In the genomic region with DNA sequence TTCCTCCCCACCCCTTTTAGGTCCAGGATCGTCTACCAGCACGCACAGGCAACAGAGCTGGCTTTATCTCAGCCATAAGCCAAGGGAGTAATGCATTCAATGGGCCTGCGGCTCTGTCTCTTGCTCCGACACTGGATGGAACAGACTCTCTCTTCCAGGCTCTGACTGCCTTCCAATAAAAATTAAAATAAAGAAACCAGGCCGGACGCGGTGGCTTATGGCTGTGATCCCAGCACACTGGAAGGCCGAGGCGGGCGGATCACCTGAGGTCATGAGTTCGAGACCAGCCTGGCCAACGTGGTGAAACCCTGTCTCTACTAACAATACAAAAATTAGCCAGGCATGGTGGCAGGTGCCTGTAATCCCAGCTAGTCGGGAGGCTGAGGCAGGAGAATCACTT, we compare ENCODE assay signal across 1 cellular context. TPM values are rescaled to one million over a fixed set of nuclear protein-coding genes. Genes with fewer than 3 reads are reported as not detected.
"Had no signal": no experiment of that assay in that cellular context is flagged by ENCODE, and none has a peak within 500 bp of the region (broad histone marks: within the 10 kb centered on the region; RNA-seq: fewer than 3 reads in every experiment).

No MANE protein-coding gene starts in this region.

RNA-seq across cellular contexts. Expression of a gene that starts 4.1 kb away (rescaled TPM):
- total RNA-seq: HT-29 had no signal
